Comparison of ENCODE assay signal across 17 cellular contexts in genomic region chr17:52606590-52606989, GRCh38.
A peak's percentile ranks its signal among the peaks of the same experiment; 100 is the strongest.
DNase-seq lines count a peak whose midpoint lies in the region; ATAC-seq, FAIRE-seq and TF ChIP-seq lines count a peak whose summit lies in the region.
"Had no signal": no experiment of that assay in that cellular context is flagged by ENCODE, and none has a peak within 500 bp of the region (broad histone marks: within the 10 kb centered on the region; RNA-seq: fewer than 3 reads in every experiment).

No MANE protein-coding gene starts in this region.

- H3K36me3 ChIP-seq in osteoblast (ENCODE audit: insufficient read depth, low read length) = no peaks in the 10 kb centered on the region

- no peak overlapping the region for H2AFZ ChIP-seq in osteoblast (ENCODE audit: low read length)

- TF ChIP-seq POLR2A in A549 (IDR thresholded peaks at IDR 0.05; ENCODE audit: low read length) (no peak), H54 (IDR thresholded peaks at IDR 0.05; ENCODE audit: low read depth, low read length) (no peak)

- POLR2A ChIA-PET in A549 (lab: Yijun Ruan, JAX) = no interaction called here

- CTCF ChIA-PET in A549 (lab: Yijun Ruan, JAX) = no interaction called here

- no peak overlapping the region for H3K27ac ChIP-seq in A549
- H3K27ac ChIP-seq in osteoblast (ENCODE audit: low read depth, low read length) = no peak overlapping the region
- H3K27ac ChIP-seq: C4-2B had no signal

- no peaks in the 10 kb centered on the region for H3K4me1 ChIP-seq in A549
- H3K4me1 ChIP-seq in osteoblast (ENCODE audit: insufficient read depth, low read length) = no peaks in the 10 kb centered on the region

- H3K4me3 ChIP-seq in A549 (no peak overlapping the region), osteoblast (ENCODE audit: insufficient read depth, low read length) (no peak overlapping the region)

- no peak overlapping the region for H3K4me2 ChIP-seq in A549
- H3K4me2 ChIP-seq in osteoblast (ENCODE audit: insufficient read depth, low read length) = no peak overlapping the region

- TF ChIP-seq CTCF in A549 (IDR thresholded peaks at IDR 0.05) (no peak), osteoblast (IDR thresholded peaks at IDR 0.05; ENCODE audit: extremely low read depth, low read depth, low read length) (no peak)

- TF ChIP-seq RAD21 in A549 (conservative IDR thresholded peaks at IDR 0.05 in 1 of 2, IDR thresholded peaks at IDR 0.05 in 1 of 2) = no peak

- H4K20me1 ChIP-seq in osteoblast (ENCODE audit: insufficient read depth, low read length) = no peaks in the 10 kb centered on the region

- no peaks in the 10 kb centered on the region for H3K79me2 ChIP-seq in osteoblast (ENCODE audit: insufficient read depth, low read length)

- ATAC-seq in A549 (no peak), GM19328 (IDR thresholded peaks at IDR 0.05; ENCODE audit: unreplicated experiment) (no peak)

- H3K27me3 ChIP-seq in osteoblast (ENCODE audit: insufficient read depth, low read length) = no peaks in the 10 kb centered on the region

- DNase-seq in A549 (ENCODE audit: low read depth in 1 of 2, low spot score in 1 of 2) (no peak), H54 (ENCODE audit: insufficient read length, low spot score) (no peak), RPMI7951 (ENCODE audit: low read depth) (peak; percentile 13), osteoblast (ENCODE audit: insufficient read length, low spot score, missing footprints) (peak; percentile 13), AG08395 (ENCODE audit: low spot score) (no peak)
- DNase-seq: ACHN; AML-193; CD4-positive, alpha-beta T cell; DMS153; DMS79; GDM1; GOT3; H9 had no signal

- FAIRE-seq in A549 (lab: Jason Lieb, UNC) (peak; percentile 43), H54 (lab: Jason Lieb, UNC) (peak; percentile 87)
- FAIRE-seq: GM12892, GM18507 had no signal

- 24% methylated on average over 2 of the region's 2 CpGs for WGBS in A549 (ENCODE audit: missing lambda C conversion rate)

- H3K9me3 ChIP-seq in A549 (no peaks in the 10 kb centered on the region; the same call in 2 of the 3 replicates), osteoblast (ENCODE audit: low read depth, low read length) (no peaks in the 10 kb centered on the region)

- no peak for TF ChIP-seq EP300 in A549 (IDR thresholded peaks at IDR 0.05)

TF ChIP-seq in A549, 52 proteins besides CTCF, POLR2A, EP300 and RAD21:
- TF ChIP-seq ZNF302 (CRISPR knock-in tag; IDR thresholded peaks at IDR 0.05) = no peak
- no peak for TF ChIP-seq PBX3 (IDR thresholded peaks at IDR 0.05)
- TF ChIP-seq MAFK (IDR thresholded peaks at IDR 0.05; ENCODE audit: partially characterized antibody) = no peak
- TF ChIP-seq HOXB5 (CRISPR knock-in tag; IDR thresholded peaks at IDR 0.05) = no peak
- no peak for TF ChIP-seq SMC3 (IDR thresholded peaks at IDR 0.05)
- TF ChIP-seq CBX8 (IDR thresholded peaks at IDR 0.05) = no peak
- no peak for TF ChIP-seq ZFP36 (IDR thresholded peaks at IDR 0.05; ENCODE audit: borderline replicate concordance, partially characterized antibody)
- TF ChIP-seq FOSB (CRISPR knock-in tag; IDR thresholded peaks at IDR 0.05) = no peak
- TF ChIP-seq BHLHE40 (IDR thresholded peaks at IDR 0.05; ENCODE audit: low read depth, low read length) = no peak
- TF ChIP-seq TP53 (CRISPR knock-in tag; IDR thresholded peaks at IDR 0.05) = no peak
- no peak for TF ChIP-seq RCOR1 (IDR thresholded peaks at IDR 0.05; ENCODE audit: low read depth, low read length)
- TF ChIP-seq TFCP2L1 (CRISPR knock-in tag; IDR thresholded peaks at IDR 0.05) = no peak
- TF ChIP-seq ZSCAN20 (CRISPR knock-in tag; IDR thresholded peaks at IDR 0.05) = no peak
- no peak for TF ChIP-seq ZC3H11A (IDR thresholded peaks at IDR 0.05)
- TF ChIP-seq GATA3 (IDR thresholded peaks at IDR 0.05; ENCODE audit: borderline replicate concordance) = no peak
- no peak for TF ChIP-seq HOXA7 (CRISPR knock-in tag; IDR thresholded peaks at IDR 0.05)
TF ChIP-seq in A549: peak in this region for 0.

Comparison
In these comparisons a context has a peak if more than half of its experiments do, and no peak if none do; other contexts are left out.
1. DNase-seq: peak in RPMI7951 (single experiment) and osteoblast (single experiment); none in A549 (0 of 2), H54 (single experiment) and AG08395 (single experiment).